8 cellular contexts compared by ENCODE assay signal in genomic region chr1:28581531-28582247, GRCh38. TPM values are rescaled to one million over a fixed set of nuclear protein-coding genes. Genes with fewer than 3 reads are reported as not detected.
DNase-seq lines count a peak whose midpoint lies in the region; ATAC-seq and TF ChIP-seq lines count a peak whose summit lies in the region.

No MANE protein-coding gene starts in this region.

- peak; percentile 90 to 97 (median 91) for DNase-seq in CD4-positive, CD25-positive, alpha-beta regulatory T cell
- DNase-seq in NCI-H748 (lab: John Stamatoyannopoulos, UW; ENCODE audit: unreplicated experiment) (peak; percentile 94), dorsolateral prefrontal cortex (peak; percentile 94 to 98 (median 97)), lung (ENCODE audit: low spot score) (peak; percentile 95)
- peak; percentile 97 for DNase-seq in activated CD4-positive, alpha-beta memory T cell treated with anti-CD3 and anti-CD28 coated beads for 36 hours
- peak; percentile 90 to 94 (median 91) for DNase-seq in stimulated activated CD4-positive, alpha-beta T cell treated with anti-CD3 and anti-CD28 coated beads, TNF-alpha, amount 100 ng/mL, for 24 hours (ENCODE audit: low read depth in 3 of 3)

- H3K4me1 ChIP-seq in CD4-positive, CD25-positive, alpha-beta regulatory T cell (ENCODE audit: control insufficient read depth, insufficient read depth, low read length, poor library complexity, severe bottlenecking) = peaks cover 31% of the 10 kb centered on the region
- H3K4me1 ChIP-seq in lung (ENCODE audit: control insufficient read depth in 2 of 2, insufficient read depth in 2 of 2, low read length in 2 of 2) = peaks cover 0 to 7% of the 10 kb centered on the region in 2 donors

- H3K36me3 Mint-ChIP-seq in CD4-positive, CD25-positive, alpha-beta regulatory T cell = peaks cover 22% of the 10 kb centered on the region
- H3K36me3 Mint-ChIP-seq in activated CD4-positive, alpha-beta memory T cell treated with anti-CD3 and anti-CD28 coated beads for 36 hours = peaks cover 43% of the 10 kb centered on the region

- no peaks in the 10 kb centered on the region for H3K27me3 ChIP-seq in CD4-positive, CD25-positive, alpha-beta regulatory T cell (ENCODE audit: control insufficient read depth, insufficient read depth, low read length)
- H3K27me3 ChIP-seq in dorsolateral prefrontal cortex (no peaks in the 10 kb centered on the region), lung (ENCODE audit: control insufficient read depth, insufficient read depth) (no peaks in the 10 kb centered on the region)

- peak overlapping the region; percentile 96 to 98 (median 97) for H3K4me3 Mint-ChIP-seq in CD4-positive, CD25-positive, alpha-beta regulatory T cell
- H3K4me3 Mint-ChIP-seq in activated CD4-positive, alpha-beta memory T cell treated with anti-CD3 and anti-CD28 coated beads for 36 hours = peak overlapping the region; percentile 91

- H3K9me3 ChIP-seq in CD4-positive, CD25-positive, alpha-beta regulatory T cell (ENCODE audit: control insufficient read depth in 2 of 2, low read length in 2 of 2) = no peaks in the 10 kb centered on the region
- no peaks in the 10 kb centered on the region for H3K9me3 ChIP-seq in lung (ENCODE audit: control insufficient read depth in 2 of 2, insufficient read depth in 1 of 2, low read length in 1 of 2)

- peak; percentile 91 to 93 for ATAC-seq in CD4-positive, CD25-positive, alpha-beta regulatory T cell (ENCODE audit: low read depth in 2 of 2)
- ATAC-seq in GM19372 (IDR thresholded peaks at IDR 0.05; ENCODE audit: low read depth, unreplicated experiment) (peak; percentile 72), HG03521 (IDR thresholded peaks at IDR 0.05; ENCODE audit: unreplicated experiment) (peak; percentile 76), lung (ENCODE audit: insufficient read depth, low FRiP score) (peak; percentile 95)

- H3K27ac ChIP-seq in CD4-positive, CD25-positive, alpha-beta regulatory T cell (ENCODE audit: insufficient read depth, low read length, poor library complexity, severe bottlenecking) = peak overlapping the region; percentile 80
- H3K27ac ChIP-seq in dorsolateral prefrontal cortex (peak overlapping the region; percentile 14 to 97 (median 86)), lung (ENCODE audit: low read depth in 1 of 2, low read length in 1 of 2) (peak overlapping the region; percentile 84 to 86)

- no peaks in the 10 kb centered on the region for H3K9me3 Mint-ChIP-seq in CD4-positive, CD25-positive, alpha-beta regulatory T cell
- no peaks in the 10 kb centered on the region for H3K9me3 Mint-ChIP-seq in activated CD4-positive, alpha-beta memory T cell treated with anti-CD3 and anti-CD28 coated beads for 36 hours

- TF ChIP-seq CTCF in dorsolateral prefrontal cortex (IDR thresholded peaks at IDR 0.05 in 54 of 56, conservative IDR thresholded peaks at IDR 0.05 in 2 of 56; ENCODE audit: low read depth in 1 of 56, partially characterized antibody in 56 of 56) (peak in 45 of 56 donors; percentile 8 to 63 (median 38)), lung (IDR thresholded peaks at IDR 0.05; ENCODE audit: control extremely low read depth, extremely low read depth) (no peak)

- POLR2A ChIA-PET in activated CD4-positive, alpha-beta memory T cell treated with anti-CD3 and anti-CD28 coated beads for 36 hours (lab: Charles Lee) = interaction anchor here (0.8 to 8.0 kb wide), 34 partner anchors 8 to 856 kb away, joined by 3 to 180 read pairs (median 5); partner anchors contain the start of genes ATP5IF1, FAM76A, GMEB1 and MED18

- 0% methylated on average over 70 to 75 of the region's 75 CpGs for WGBS in lung, 2 donors

- H3K36me3 ChIP-seq in CD4-positive, CD25-positive, alpha-beta regulatory T cell (ENCODE audit: control insufficient read depth, insufficient read depth, low read length) = peaks cover 36% of the 10 kb centered on the region
- peaks cover 18 to 20% of the 10 kb centered on the region in 2 donors for H3K36me3 ChIP-seq in lung (ENCODE audit: control insufficient read depth in 2 of 2, insufficient read depth in 2 of 2, low read length in 2 of 2)

- peak overlapping the region; percentile 97 for H3K4me3 ChIP-seq in CD4-positive, CD25-positive, alpha-beta regulatory T cell (ENCODE audit: low read depth, low read length)
- H3K4me3 ChIP-seq in dorsolateral prefrontal cortex (peak overlapping the region; percentile 71 to 100 (median 94)), lung (peak overlapping the region; percentile 80)

- peaks cover 9 to 44% (median 35%) of the 10 kb centered on the region in 4 donors for H3K4me1 Mint-ChIP-seq in CD4-positive, CD25-positive, alpha-beta regulatory T cell
- H3K4me1 Mint-ChIP-seq in activated CD4-positive, alpha-beta memory T cell treated with anti-CD3 and anti-CD28 coated beads for 36 hours (ENCODE audit: low read depth) = peaks cover 29% of the 10 kb centered on the region

- intact Hi-C loops in activated CD4-positive, alpha-beta memory T cell treated with anti-CD3 and anti-CD28 coated beads for 36 hours (cut with micrococcal nuclease) = loop anchor here (1.0 to 5.0 kb wide), 6 partner anchors 28 to 334 kb away; partner anchors contain the start of genes RNU11, TAF12, TRNAU1AP and YTHDF2
- intact Hi-C loops in dorsolateral prefrontal cortex (cut with DNase I) = loop anchor here (1.0 to 5.0 kb wide), 4 partner anchors 28 to 64 kb away; partner anchors contain the start of genes TRNAU1AP (in 2 of the 2) and TAF12 (in 1 of the 2)

- no peaks in the 10 kb centered on the region for H3K27me3 Mint-ChIP-seq in CD4-positive, CD25-positive, alpha-beta regulatory T cell
- H3K27me3 Mint-ChIP-seq in activated CD4-positive, alpha-beta memory T cell treated with anti-CD3 and anti-CD28 coated beads for 36 hours = no peaks in the 10 kb centered on the region

- CTCF ChIA-PET in activated CD4-positive, alpha-beta memory T cell treated with anti-CD3 and anti-CD28 coated beads for 36 hours (lab: Charles Lee) = interaction anchor here (0.6 to 4.2 kb wide), 16 partner anchors 8 to 492 kb away, joined by 3 to 25 read pairs (median 5); partner anchors contain the start of genes TAF12, TRNAU1AP and YTHDF2

- H3K27ac Mint-ChIP-seq in CD4-positive, CD25-positive, alpha-beta regulatory T cell = peak overlapping the region; percentile 94 to 96 (median 95)
- H3K27ac Mint-ChIP-seq in activated CD4-positive, alpha-beta memory T cell treated with anti-CD3 and anti-CD28 coated beads for 36 hours = peak overlapping the region; percentile 89

RNA-seq across cellular contexts. Expression of gene RAB42, which starts 10.4 kb away (rescaled TPM):
- not detected for total RNA-seq in CD4-positive, CD25-positive, alpha-beta regulatory T cell
- polyA plus RNA-seq in CD4-positive, CD25-positive, alpha-beta regulatory T cell = not detected
- not detected for total RNA-seq in activated CD4-positive, alpha-beta memory T cell treated with anti-CD3 and anti-CD28 coated beads for 36 hours
- 1 to 10 TPM in 25 of 120 experiments, under 1 TPM in 57, not detected in 38; 0.20 to 8.9 (median 0.74) TPM for total RNA-seq in dorsolateral prefrontal cortex
- total RNA-seq in lung = 10 to 100 TPM in 1 of 2 donors, 1 to 10 TPM in 1; 5.7 to 11.7 TPM
- polyA plus RNA-seq in lung = 1 to 10 TPM; 3.1 to 8.6 TPM

RNA-seq across cellular contexts. Expression of gene TRNAU1AP, which starts 28.8 kb away (rescaled TPM):
- total RNA-seq in CD4-positive, CD25-positive, alpha-beta regulatory T cell = 29.8 TPM
- polyA plus RNA-seq in CD4-positive, CD25-positive, alpha-beta regulatory T cell = 10 to 100 TPM; 28.9 to 48.2 (median 39.4) TPM
- 10 to 100 TPM; 57.3 to 59.6 TPM for total RNA-seq in activated CD4-positive, alpha-beta memory T cell treated with anti-CD3 and anti-CD28 coated beads for 36 hours
- total RNA-seq in dorsolateral prefrontal cortex (10 to 100 TPM; 20.5 to 49.2 (median 32.7) TPM), lung (10 to 100 TPM; 32.1 to 40.2 TPM)
- polyA plus RNA-seq in lung = 10 to 100 TPM; 25.4 to 28.4 TPM

Comparison
In these comparisons a context has a peak if more than half of its experiments do, and no peak if none do; other contexts are left out.
1. Peak in every context shown above with its lines: DNase-seq, ATAC-seq, H3K4me3 ChIP-seq and H3K27ac ChIP-seq.